ENCODE assay signal across 18 cellular contexts in the genomic region with DNA sequence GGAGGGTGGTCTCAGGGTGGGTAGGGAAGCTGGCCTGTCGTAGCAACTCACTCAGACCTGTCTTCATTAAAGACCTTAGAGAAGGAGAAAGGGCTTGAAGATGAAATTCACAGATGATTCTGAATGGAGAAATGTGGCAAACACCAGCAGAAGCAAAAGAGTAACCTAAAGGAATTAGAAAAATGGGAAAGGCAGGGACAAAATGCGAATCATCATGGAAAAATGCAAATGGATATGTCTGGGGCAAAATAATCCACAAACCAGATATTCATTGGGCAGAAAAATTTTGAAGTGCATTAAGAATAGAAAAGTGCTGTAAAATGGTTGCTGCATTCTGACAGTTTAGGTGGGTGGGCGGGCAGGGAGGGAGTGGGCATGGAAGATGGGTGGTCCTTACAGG.
"Had no signal": no experiment of that assay in that cellular context is flagged by ENCODE, and none has a peak within 500 bp of the region (broad histone marks: within the 10 kb centered on the region; RNA-seq: fewer than 3 reads in every experiment).

No MANE protein-coding gene starts in this region.

- H3K4me3 ChIP-seq: esophagus muscularis mucosa, lung, tibial artery had no signal

- H3K9me3 ChIP-seq: esophagus muscularis mucosa, tibial artery had no signal

- H3K27me3 ChIP-seq: esophagus muscularis mucosa, foreskin keratinocyte, tibial artery had no signal

- DNase-seq: activated CD4-positive, alpha-beta T cell treated with anti-CD3 and anti-CD28 coated beads for 36 hours; activated CD8-positive, alpha-beta T cell treated with anti-CD3 and anti-CD28 coated beads for 36 hours; activated naive CD4-positive, alpha-beta T cell treated with Interleukin-2 at 50 U/mL for 16 hours; activated T-cell treated with anti-CD3 and anti-CD28 coated beads, Interleukin-2, amount 50 U/mL, for 24 hours; dermis blood vessel endothelial cell; effector memory CD4-positive, alpha-beta T cell; foreskin keratinocyte; glutamatergic neuron; midbrain; nephron progenitor cell; nucleus accumbens; retina; stimulated activated CD4-positive, alpha-beta T cell treated with anti-CD3 and anti-CD28 coated beads, Interleukin-2, amount 100 ng/mL, for 24 hours; stimulated activated naive CD8-positive, alpha-beta T cell treated with anti-CD3 and anti-CD28 coated beads, Interleukin-15, Interleukin-2, amounts not matched to agents 100 U/mL and 50 U/mL, for 24 hours; substantia nigra; tibial artery had no signal

- H3K27ac ChIP-seq: esophagus muscularis mucosa, foreskin keratinocyte, tibial artery had no signal

- H3K4me1 ChIP-seq: esophagus muscularis mucosa, foreskin keratinocyte had no signal

- H3K36me3 ChIP-seq: esophagus muscularis mucosa, tibial artery had no signal
